ENCODE assay signal across 2 cellular contexts in the genomic region with DNA sequence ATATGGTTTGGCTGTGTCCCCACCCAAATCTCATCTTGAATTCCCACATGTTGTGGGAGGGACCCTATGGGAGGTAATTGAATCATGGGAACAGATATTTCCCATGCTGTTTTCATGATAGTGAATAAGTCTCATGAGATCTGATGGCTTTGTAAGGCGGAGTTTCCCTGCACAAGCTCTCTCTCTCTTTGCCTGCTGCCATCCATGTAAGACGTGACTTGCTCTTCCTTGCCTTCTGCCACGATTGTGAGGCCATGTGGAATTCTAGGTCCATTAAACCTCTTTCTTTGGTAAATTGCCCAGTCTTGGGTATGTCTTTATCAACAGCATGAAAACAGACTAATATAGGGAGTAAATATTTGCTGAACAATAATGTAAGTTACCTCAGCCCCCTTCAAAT. TPM values are rescaled to one million over a fixed set of nuclear protein-coding genes. Genes with fewer than 3 reads are reported as not detected.
"Had no signal": no experiment of that assay in that cellular context is flagged by ENCODE, and none has a peak within 500 bp of the region (broad histone marks: within the 10 kb centered on the region; RNA-seq: fewer than 3 reads in every experiment).

No MANE protein-coding gene starts in this region.

RNA-seq across cellular contexts. Expression of a gene that starts 4.2 kb away (rescaled TPM):
- total RNA-seq: HT1080 had no signal
- polyA plus RNA-seq: IgD-negative memory B cell had no signal
